ENCODE assay signal across 14 cellular contexts in genomic region chr1:184535191-184535970, GRCh38.
DNase-seq lines count a peak whose midpoint lies in the region; ATAC-seq and TF ChIP-seq lines count a peak whose summit lies in the region.
"Had no signal": no experiment of that assay in that cellular context is flagged by ENCODE, and none has a peak within 500 bp of the region (broad histone marks: within the 10 kb centered on the region; RNA-seq: fewer than 3 reads in every experiment).

No MANE protein-coding gene starts in this region.

- peaks cover 15% of the 10 kb centered on the region for H3K9me3 ChIP-seq in left ventricle myocardium inferior (replicated peaks)
- H3K9me3 ChIP-seq in parathyroid adenoma (ENCODE audit: control insufficient read depth, low read length): no peaks in the 10 kb centered on the region

- H3K27me3 ChIP-seq in left ventricle myocardium inferior (ENCODE audit: low read depth) (no peaks in the 10 kb centered on the region), parathyroid adenoma (ENCODE audit: control insufficient read depth, insufficient read depth, low read length) (no peaks in the 10 kb centered on the region)
- H3K27me3 ChIP-seq: brain microvascular endothelial cell, foreskin keratinocyte had no signal

- POLR2A ChIA-PET in AG04449 (lab: Yijun Ruan, JAX): no interaction called here

- peaks cover 7% of the 10 kb centered on the region for H3K36me3 ChIP-seq in left ventricle myocardium inferior
- no peaks in the 10 kb centered on the region for H3K36me3 ChIP-seq in parathyroid adenoma (ENCODE audit: control insufficient read depth, insufficient read depth, low read length)
- H3K36me3 ChIP-seq: brain microvascular endothelial cell had no signal

- H3K9ac ChIP-seq in parathyroid adenoma: no peak overlapping the region

- H3K4me2 ChIP-seq in parathyroid adenoma (ENCODE audit: low read length): no peak overlapping the region

- no peak for ATAC-seq in GM18520 (IDR thresholded peaks at IDR 0.05; ENCODE audit: unreplicated experiment)
- ATAC-seq: foreskin keratinocyte had no signal

- H2AFZ ChIP-seq in parathyroid adenoma: no peak overlapping the region

- DNase-seq in AG04449 (ENCODE audit: low read depth, low spot score) (peak; percentile 29), astrocyte of the spinal cord (ENCODE audit: low read depth, low spot score) (peak; percentile 19), left ventricle myocardium inferior (no peak), EL (no peak), DMS 273 (lab: John Stamatoyannopoulos, UW; ENCODE audit: unreplicated experiment) (no peak), 8988T (no peak)
- DNase-seq: ACHN; brain microvascular endothelial cell; DMS79; foreskin keratinocyte; NCI-H446; stimulated activated naive CD4-positive, alpha-beta T cell treated with Interleukin-2 at 50 U/mL for 16 hours had no signal

- intact Hi-C loops in left ventricle myocardium inferior (cut with micrococcal nuclease): no loop called here

- H3K4me1 ChIP-seq in left ventricle myocardium inferior: peaks cover 61% of the 10 kb centered on the region
- H3K4me1 ChIP-seq in parathyroid adenoma: no peaks in the 10 kb centered on the region
- H3K4me1 ChIP-seq: foreskin keratinocyte had no signal

- H3K4me3 ChIP-seq in AG04449 (ENCODE audit: low read depth, low read length) (no peak overlapping the region), astrocyte of the spinal cord (ENCODE audit: low read depth, low read length) (no peak overlapping the region), left ventricle myocardium inferior (no peak overlapping the region), parathyroid adenoma (ENCODE audit: low read depth, low read length) (no peak overlapping the region)

- in situ Hi-C loops in astrocyte of the spinal cord (cut with HindIII; ENCODE audit: low sequenced_read_pairs): no loop called here

- CTCF ChIA-PET in AG04449 (lab: Yijun Ruan, JAX): interaction anchor here (0.9 to 3.7 kb wide), 5 partner anchors 9 to 314 kb away, joined by 3 to 11 read pairs (median 3); no protein-coding TSS in a partner anchor

- no peaks in the 10 kb centered on the region for H3K79me2 ChIP-seq in parathyroid adenoma

- peak overlapping the region; percentile 84 for H3K27ac ChIP-seq in left ventricle myocardium inferior (replicated peaks)
- peak overlapping the region; percentile 56 for H3K27ac ChIP-seq in parathyroid adenoma
- H3K27ac ChIP-seq: brain microvascular endothelial cell, foreskin keratinocyte had no signal

- TF ChIP-seq CTCF in AG04449 (IDR thresholded peaks at IDR 0.05; ENCODE audit: insufficient read depth, low read length, missing control alignments) (no peak), astrocyte of the spinal cord (IDR thresholded peaks at IDR 0.05; ENCODE audit: low read depth, low read length) (no peak), left ventricle myocardium inferior (IDR thresholded peaks at IDR 0.05; ENCODE audit: borderline replicate concordance) (no peak), parathyroid adenoma (IDR thresholded peaks at IDR 0.05) (no peak)

Comparison
In these comparisons a context has a peak if more than half of its experiments do, and no peak if none do; other contexts are left out.
1. DNase-seq: peak in AG04449 (single experiment) and astrocyte of the spinal cord (single experiment); none in left ventricle myocardium inferior (single experiment), EL (single experiment), DMS 273 (single experiment) and 8988T (single experiment).